ENCODE assay signal across 8 cellular contexts in genomic region chr2:170973492-170974303, GRCh38. TPM values are rescaled to one million over a fixed set of nuclear protein-coding genes. Genes with fewer than 3 reads are reported as not detected.
DNase-seq lines count a peak whose midpoint lies in the region; ATAC-seq and TF ChIP-seq lines count a peak whose summit lies in the region.

No MANE protein-coding gene starts in this region.

- peak overlapping the region; percentile 83 for H3K4me3 ChIP-seq in coronary artery

- ATAC-seq in GM18868 (IDR thresholded peaks at IDR 0.05; ENCODE audit: unreplicated experiment) (peak; percentile 86), HG03097 (IDR thresholded peaks at IDR 0.05; ENCODE audit: low FRiP score, unreplicated experiment) (peak; percentile 93), left lobe of liver (peak; percentile 90)

- DNase-seq in AG09319 (ENCODE audit: extremely low read depth, low read depth) (peak; percentile 41), NCI-H345 (lab: John Stamatoyannopoulos, UW) (peak; percentile 91), coronary artery (ENCODE audit: low spot score) (peak; percentile 86), left lobe of liver (ENCODE audit: low spot score) (peak; percentile 94)
- peak; percentile 91 for DNase-seq in activated CD4-positive, alpha-beta T cell treated with anti-CD3 and anti-CD28 coated beads for 48 hours
- peak; percentile 86 for DNase-seq in stimulated activated CD4-positive, alpha-beta T cell treated with anti-CD3 and anti-CD28 coated beads, Interleukin-1b, Interleukin-23, amount 100 ng/mL, for 48 hours

- TF ChIP-seq CTCF in AG09319 (IDR thresholded peaks at IDR 0.05; ENCODE audit: low read depth, low read length) (peak; percentile 64), coronary artery (IDR thresholded peaks at IDR 0.05) (peak; percentile 83)

- H3K27ac ChIP-seq in coronary artery = peak overlapping the region; percentile 66 to 79

RNA-seq across cellular contexts. Expression of gene GORASP2, which starts 44.6 kb away (rescaled TPM):
- total RNA-seq in left lobe of liver = 30.4 TPM

Comparison
In these comparisons a context has a peak if more than half of its experiments do, and no peak if none do; other contexts are left out.
1. Peak in every context shown above with its lines: DNase-seq, ATAC-seq, H3K4me3 ChIP-seq and H3K27ac ChIP-seq.
2. DNase-seq: peak in every context shown above with its lines; median percentile 94 in left lobe of liver; 91 in NCI-H345; 91 in activated CD4-positive, alpha-beta T cell treated with anti-CD3 and anti-CD28 coated beads for 48 hours; 86 in coronary artery; 86 in stimulated activated CD4-positive, alpha-beta T cell treated with anti-CD3 and anti-CD28 coated beads, Interleukin-1b, Interleukin-23, amount 100 ng/mL, for 48 hours; 41 in AG09319.